In genomic region chr7:38345546-38346172, GRCh38 we compare ENCODE assay signal across 8 cellular contexts.
A peak's percentile ranks its signal among the peaks of the same experiment; 100 is the strongest.
DNase-seq lines count a peak whose midpoint lies in the region; ATAC-seq and TF ChIP-seq lines count a peak whose summit lies in the region.
"Not testable (repeated sequence)": the region's sequence is repeated elsewhere in the genome, so short reads cannot be mapped to it uniquely, and the experiment has no call there.

No MANE protein-coding gene starts in this region.

- not testable (repeated sequence) for H3F3A ChIP-seq in Loucy (ENCODE audit: low read depth)

- H3K4me3 Mint-ChIP-seq in activated naive CD4-positive, alpha-beta T cell treated with anti-CD3 and anti-CD28 coated beads for 36 hours, result peak overlapping the region; percentile 45
- peak overlapping the region; percentile 17 for H3K4me3 Mint-ChIP-seq in nephron progenitor cell

- H3K36me3 ChIP-seq in BE2C; Loucy (ENCODE audit: insufficient read depth, low read length): not testable (repeated sequence)

- H3K27me3 ChIP-seq in BE2C; Loucy (ENCODE audit: insufficient read depth, low read length, poor library complexity, severe bottlenecking): not testable (repeated sequence)

- ATAC-seq in GM18873 (IDR thresholded peaks at IDR 0.05; ENCODE audit: low FRiP score, unreplicated experiment) (peak; percentile 36), HG02763 (IDR thresholded peaks at IDR 0.05; ENCODE audit: unreplicated experiment) (peak; percentile 50)

- H3K9me2 ChIP-seq in Loucy (replicated peaks; ENCODE audit: low read depth, low read length), result not testable (repeated sequence)

- not testable (repeated sequence) for H3K4me1 ChIP-seq in BE2C
- peaks cover 11% of the 10 kb centered on the region for H3K4me1 ChIP-seq in Loucy (ENCODE audit: insufficient read depth, low read length, poor library complexity, severe bottlenecking)

- CTCF ChIA-PET in activated naive CD4-positive, alpha-beta T cell treated with anti-CD3 and anti-CD28 coated beads for 36 hours (lab: Charles Lee), result interaction anchor here (0.6 to 3.3 kb wide), 12 partner anchors 10 to 858 kb away, joined by 3 to 45 read pairs (median 6); no protein-coding TSS in a partner anchor

- not testable (repeated sequence) for H3K36me3 Mint-ChIP-seq in activated naive CD4-positive, alpha-beta T cell treated with anti-CD3 and anti-CD28 coated beads for 36 hours (ENCODE audit: low read depth); nephron progenitor cell (ENCODE audit: low read depth)

- not testable (repeated sequence) for H3K4me3 ChIP-seq in BE2C (ENCODE audit: low read depth, low read length); Loucy (ENCODE audit: low read length, poor library complexity, severe bottlenecking); fibroblast of pulmonary artery (replicated peaks; ENCODE audit: low read depth, low read length)

- not testable (repeated sequence) for H3K9ac ChIP-seq in Loucy (ENCODE audit: low read depth, low read length, poor library complexity, severe bottlenecking)

- TF ChIP-seq CTCF in BE2C (IDR thresholded peaks at IDR 0.05; ENCODE audit: low read depth, low read length), result peak; percentile 69
- peak; percentile 61 for TF ChIP-seq CTCF in Loucy (conservative IDR thresholded peaks at IDR 0.05; ENCODE audit: low read length)
- TF ChIP-seq CTCF in fibroblast of pulmonary artery (IDR thresholded peaks at IDR 0.05; ENCODE audit: low read length, missing control alignments), result peak; percentile 62
- peak; percentile 66 for TF ChIP-seq CTCF in nephron progenitor cell (IDR thresholded peaks at IDR 0.05)

- H3K27ac Mint-ChIP-seq in activated naive CD4-positive, alpha-beta T cell treated with anti-CD3 and anti-CD28 coated beads for 36 hours, result peak overlapping the region; percentile 64
- peak overlapping the region; percentile 29 for H3K27ac Mint-ChIP-seq in nephron progenitor cell

- DNase-seq in BE2C (peak; percentile 72), SIG-M5 treated with dmso at 0.1 percent for 504 hours (lab: John Stamatoyannopoulos, UW; ENCODE audit: unreplicated experiment) (peak; percentile 64), fibroblast of pulmonary artery (ENCODE audit: low read depth) (peak; percentile 35), nephron progenitor cell (peak; percentile 70)
- DNase-seq in activated naive CD4-positive, alpha-beta T cell treated with anti-CD3 and anti-CD28 coated beads for 36 hours, result peak; percentile 81

- not testable (repeated sequence) for H3K79me2 ChIP-seq in Loucy (ENCODE audit: insufficient read depth, low read length)

- H3K4me2 ChIP-seq in Loucy (ENCODE audit: low read depth, low read length, poor library complexity, severe bottlenecking), result not testable (repeated sequence)

- H2AFZ ChIP-seq in Loucy (ENCODE audit: low read length), result not testable (repeated sequence)

- H3K27me3 Mint-ChIP-seq in activated naive CD4-positive, alpha-beta T cell treated with anti-CD3 and anti-CD28 coated beads for 36 hours (ENCODE audit: low read depth); nephron progenitor cell (ENCODE audit: low read depth, poor library complexity): not testable (repeated sequence)

- not testable (repeated sequence) for H3K9me3 Mint-ChIP-seq in activated naive CD4-positive, alpha-beta T cell treated with anti-CD3 and anti-CD28 coated beads for 36 hours; nephron progenitor cell

- intact Hi-C loops in activated naive CD4-positive, alpha-beta T cell treated with anti-CD3 and anti-CD28 coated beads for 36 hours (cut with micrococcal nuclease), result loop anchor here (1.0 kb wide), 2 partner anchors 10 to 13 kb away; no protein-coding TSS in a partner anchor

- H3K9me3 ChIP-seq in BE2C; Loucy (ENCODE audit: insufficient read depth, low read depth, low read length): not testable (repeated sequence)

- peaks cover 41% of the 10 kb centered on the region for H3K4me1 Mint-ChIP-seq in activated naive CD4-positive, alpha-beta T cell treated with anti-CD3 and anti-CD28 coated beads for 36 hours (ENCODE audit: low read depth)
- H3K4me1 Mint-ChIP-seq in nephron progenitor cell, result peaks cover 63% of the 10 kb centered on the region

- H4K20me1 ChIP-seq in Loucy (ENCODE audit: insufficient read depth, low read length, poor library complexity, severe bottlenecking), result not testable (repeated sequence)
